7 cellular contexts compared by ENCODE assay signal in the genomic region with DNA sequence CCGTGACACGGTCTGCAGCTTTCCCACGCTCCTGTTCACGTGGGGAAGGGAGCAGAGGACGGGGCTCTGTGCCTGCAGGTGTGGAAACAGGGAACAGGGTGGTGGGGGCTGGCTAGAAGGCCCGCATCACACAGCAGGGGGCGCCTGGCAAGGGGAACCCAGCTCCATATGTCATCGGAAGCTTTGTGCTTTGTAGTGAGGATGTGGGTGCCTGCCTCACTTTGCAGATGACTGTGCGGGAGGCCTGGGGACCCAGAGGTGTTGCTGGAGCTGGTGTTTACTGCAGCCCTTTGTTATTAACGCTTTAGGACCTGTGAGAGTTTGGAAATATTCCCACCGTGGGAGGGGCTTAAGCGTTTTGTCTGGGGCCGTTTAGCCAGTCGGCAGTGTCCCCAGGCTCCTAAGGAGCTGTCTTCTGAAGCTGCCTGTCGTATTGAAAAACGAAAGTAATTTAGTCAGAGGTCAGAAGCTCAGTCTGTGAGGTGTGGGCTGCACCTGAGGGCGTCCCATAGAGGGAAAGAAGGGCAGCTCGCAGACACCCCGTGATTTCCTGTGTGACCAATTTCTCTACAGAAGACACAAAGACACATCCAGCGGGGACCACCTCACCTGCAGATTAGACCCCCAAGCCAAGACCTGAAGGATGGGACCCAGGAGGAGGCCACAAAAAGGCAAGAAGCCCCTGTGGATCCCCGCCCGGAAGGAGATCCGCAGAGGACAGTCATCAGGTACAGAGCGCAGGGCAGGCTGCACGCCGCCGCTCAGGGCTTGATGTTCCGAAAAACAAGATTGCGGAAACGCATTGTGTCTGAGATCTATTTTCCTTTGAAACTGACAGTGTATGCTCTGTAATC. TPM values are rescaled to one million over a fixed set of nuclear protein-coding genes. Genes with fewer than 3 reads are reported as not detected.
DNase-seq lines count a peak whose midpoint lies in the region; ATAC-seq and TF ChIP-seq lines count a peak whose summit lies in the region.

No MANE protein-coding gene starts in this region.

- H3K4me3 ChIP-seq in fibroblast of pulmonary artery (replicated peaks; ENCODE audit: low read depth, low read length) = no peak overlapping the region

- DNase-seq in activated CD4-positive, alpha-beta T cell treated with anti-CD3 and anti-CD28 coated beads for 36 hours = peak; percentile 94
- DNase-seq in fibroblast of pulmonary artery (ENCODE audit: low read depth) (no peak), KBM-7 (no peak)

- CTCF ChIA-PET in activated CD4-positive, alpha-beta T cell treated with anti-CD3 and anti-CD28 coated beads for 36 hours (lab: Charles Lee) = interaction anchor here (0.6 to 2.4 kb wide), 35 partner anchors 10 to 610 kb away, joined by 3 to 17 read pairs (median 4); partner anchors contain the start of genes FUT7, MAN1B1, NPDC1 and NRARP

- TF ChIP-seq POLR2A in GM19099 (IDR thresholded peaks at IDR 0.05; ENCODE audit: extremely low read depth, insufficient read length, low read depth) = peak; percentile 43

- in situ Hi-C loops in KBM-7 (cut with MboI; ENCODE audit: low pct_unique_long_range_greater_than_20kb, low sequenced_read_pairs) = no loop called here

- TF ChIP-seq CTCF in fibroblast of pulmonary artery (IDR thresholded peaks at IDR 0.05; ENCODE audit: low read length, missing control alignments) = peak; percentile 6

- POLR2A ChIA-PET in activated CD4-positive, alpha-beta T cell treated with anti-CD3 and anti-CD28 coated beads for 36 hours (lab: Charles Lee) = interaction anchor here (0.6 to 1.7 kb wide), 15 partner anchors 9 to 556 kb away, joined by 3 to 16 read pairs (median 4); partner anchors contain the start of genes FUT7, MAN1B1, SAPCD2 and TOR4A

- H3K4me3 Mint-ChIP-seq in activated CD4-positive, alpha-beta T cell treated with anti-CD3 and anti-CD28 coated beads for 36 hours = peak overlapping the region; percentile 70
- H3K4me3 Mint-ChIP-seq in stimulated activated memory B cell treated with anti-CD40 and anti-IgM and Interleukin-4, amounts not matched to agents 10 μg/mL and 1 μg/mL and 100 μg/mL, for 72 hours = peak overlapping the region; percentile 71

- H3K36me3 Mint-ChIP-seq in activated CD4-positive, alpha-beta T cell treated with anti-CD3 and anti-CD28 coated beads for 36 hours (ENCODE audit: low read depth) = peaks cover 22% of the 10 kb centered on the region
- H3K36me3 Mint-ChIP-seq in stimulated activated memory B cell treated with anti-CD40 and anti-IgM and Interleukin-4, amounts not matched to agents 10 μg/mL and 1 μg/mL and 100 μg/mL, for 72 hours = peaks cover 48% of the 10 kb centered on the region

- H3K27me3 Mint-ChIP-seq in activated CD4-positive, alpha-beta T cell treated with anti-CD3 and anti-CD28 coated beads for 36 hours = no peaks in the 10 kb centered on the region
- H3K27me3 Mint-ChIP-seq in stimulated activated memory B cell treated with anti-CD40 and anti-IgM and Interleukin-4, amounts not matched to agents 10 μg/mL and 1 μg/mL and 100 μg/mL, for 72 hours = no peaks in the 10 kb centered on the region

- H3K27ac Mint-ChIP-seq in activated CD4-positive, alpha-beta T cell treated with anti-CD3 and anti-CD28 coated beads for 36 hours = peak overlapping the region; percentile 91
- H3K27ac Mint-ChIP-seq in stimulated activated memory B cell treated with anti-CD40 and anti-IgM and Interleukin-4, amounts not matched to agents 10 μg/mL and 1 μg/mL and 100 μg/mL, for 72 hours = peak overlapping the region; percentile 76

- H3K4me1 Mint-ChIP-seq in activated CD4-positive, alpha-beta T cell treated with anti-CD3 and anti-CD28 coated beads for 36 hours = peaks cover 17% of the 10 kb centered on the region
- H3K4me1 Mint-ChIP-seq in stimulated activated memory B cell treated with anti-CD40 and anti-IgM and Interleukin-4, amounts not matched to agents 10 μg/mL and 1 μg/mL and 100 μg/mL, for 72 hours = peaks cover 19% of the 10 kb centered on the region

- ATAC-seq in HG03064 (IDR thresholded peaks at IDR 0.05; ENCODE audit: low read depth, unreplicated experiment) (peak; percentile 76), HG03159 (IDR thresholded peaks at IDR 0.05; ENCODE audit: unreplicated experiment) (no peak)
- ATAC-seq in activated CD4-positive, alpha-beta T cell treated with anti-CD3 and anti-CD28 coated beads for 36 hours = peak; percentile 98
- peak; percentile 97 for ATAC-seq in stimulated activated memory B cell treated with anti-CD40 and anti-IgM and Interleukin-4, amounts not matched to agents 10 μg/mL and 1 μg/mL and 100 μg/mL, for 72 hours

- no peaks in the 10 kb centered on the region for H3K9me3 Mint-ChIP-seq in activated CD4-positive, alpha-beta T cell treated with anti-CD3 and anti-CD28 coated beads for 36 hours (ENCODE audit: low read depth)
- no peaks in the 10 kb centered on the region for H3K9me3 Mint-ChIP-seq in stimulated activated memory B cell treated with anti-CD40 and anti-IgM and Interleukin-4, amounts not matched to agents 10 μg/mL and 1 μg/mL and 100 μg/mL, for 72 hours

- intact Hi-C loops in activated CD4-positive, alpha-beta T cell treated with anti-CD3 and anti-CD28 coated beads for 36 hours (cut with DNase I, micrococcal nuclease) = loop anchor here (1.0 to 2.0 kb wide), 3 partner anchors 9 to 19 kb away; partner anchors contain the start of gene DPP7 (in 2 of the 2)

RNA-seq across cellular contexts. Expression of gene MAN1B1, which starts 9.1 kb away (rescaled TPM):
- 10 to 100 TPM; 21.6 to 26.7 TPM for total RNA-seq in activated CD4-positive, alpha-beta T cell treated with anti-CD3 and anti-CD28 coated beads for 36 hours

RNA-seq across cellular contexts. Expression of gene UAP1L1, which starts 18.6 kb away (rescaled TPM):
- total RNA-seq in activated CD4-positive, alpha-beta T cell treated with anti-CD3 and anti-CD28 coated beads for 36 hours = 10 to 100 TPM; 12.5 to 14.4 TPM

RNA-seq across cellular contexts. Expression of gene DPP7, which starts 18.6 kb away (rescaled TPM):
- total RNA-seq in activated CD4-positive, alpha-beta T cell treated with anti-CD3 and anti-CD28 coated beads for 36 hours = 100 to 1,000 TPM; 188 to 204 TPM

RNA-seq across cellular contexts. Expression of gene SAPCD2, which starts 25.5 kb away (rescaled TPM):
- 1 to 10 TPM; 6.4 to 8.8 TPM for total RNA-seq in activated CD4-positive, alpha-beta T cell treated with anti-CD3 and anti-CD28 coated beads for 36 hours

RNA-seq across cellular contexts. Expression of gene ENTPD2, which starts 42.0 kb away (rescaled TPM):
- total RNA-seq in activated CD4-positive, alpha-beta T cell treated with anti-CD3 and anti-CD28 coated beads for 36 hours = under 1 TPM in 1 of 2 experiments, not detected in 1; 0.19 TPM
